8 cellular contexts compared by ENCODE assay signal in the genomic region with DNA sequence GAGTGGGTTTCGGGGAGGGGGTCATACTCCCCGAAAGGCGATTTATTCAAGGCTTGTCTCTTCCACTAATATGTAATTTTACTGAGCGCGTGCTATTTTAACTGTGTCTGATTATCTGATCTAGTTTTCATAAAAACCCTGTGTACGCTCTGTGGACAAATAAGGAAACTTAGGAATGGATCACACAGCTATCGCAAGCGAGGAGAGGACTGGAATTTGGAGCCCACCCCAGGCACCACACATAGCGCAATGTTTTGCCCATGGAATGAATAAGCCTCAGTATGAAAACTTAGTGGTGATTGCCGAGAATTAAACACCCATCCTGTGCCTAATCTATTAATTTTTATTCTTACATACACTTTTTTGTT. TPM values are rescaled to one million over a fixed set of nuclear protein-coding genes. Genes with fewer than 3 reads are reported as not detected.
DNase-seq lines count a peak whose midpoint lies in the region; ATAC-seq, FAIRE-seq and TF ChIP-seq lines count a peak whose summit lies in the region.

No MANE protein-coding gene starts in this region.

- no peak for FAIRE-seq in urothelium cell line (lab: Jason Lieb, UNC)
- FAIRE-seq in D721Med (lab: Jason Lieb, UNC), result no peak

- H3K9me3 Mint-ChIP-seq in CD14-positive monocyte, result no peaks in the 10 kb centered on the region
- H3K9me3 Mint-ChIP-seq in activated T-helper 17 cell treated with anti-CD3 and anti-CD28 coated beads, Interleukin-2, amount 50 U/mL, for 72 hours, result no peaks in the 10 kb centered on the region

- TF ChIP-seq CTCF in CD14-positive monocyte (IDR thresholded peaks at IDR 0.05) (no peak), right atrium auricular region (IDR thresholded peaks at IDR 0.05) (no peak), GM20000 (IDR thresholded peaks at IDR 0.05; ENCODE audit: extremely low read depth, missing control alignments) (no peak), D721Med (IDR thresholded peaks at IDR 0.05; ENCODE audit: insufficient read depth, missing control alignments) (no peak)

- H3K4me1 ChIP-seq in right atrium auricular region, result peaks cover 0 to 29% of the 10 kb centered on the region in 2 donors

- intact Hi-C loops in CD14-positive monocyte (cut with micrococcal nuclease), result loop anchor here in 1 of 2 donors (5.0 kb wide), 2 partner anchors 60 to 75 kb away; a partner anchor contains a TSS

- H3K4me3 ChIP-seq in right atrium auricular region, result peak overlapping the region; percentile 82 to 84
- H3K4me3 ChIP-seq in skin epidermis, result peak overlapping the region; percentile 73 to 100 (median 91)

- peaks cover 0 to 3% (median 0%) of the 10 kb centered on the region in 3 donors for H3K27me3 Mint-ChIP-seq in CD14-positive monocyte (ENCODE audit: low read depth in 3 of 3)
- no peaks in the 10 kb centered on the region for H3K27me3 Mint-ChIP-seq in activated T-helper 17 cell treated with anti-CD3 and anti-CD28 coated beads, Interleukin-2, amount 50 U/mL, for 72 hours

- peak; percentile 17 for ATAC-seq in HG02943 (IDR thresholded peaks at IDR 0.05; ENCODE audit: low read depth, unreplicated experiment)
- no peak for ATAC-seq in activated T-helper 17 cell treated with anti-CD3 and anti-CD28 coated beads, Interleukin-2, amount 50 U/mL, for 72 hours (replicated peaks)

- H3K27ac ChIP-seq in right atrium auricular region (peak overlapping the region; percentile 87 to 96), skin epidermis (peak overlapping the region; percentile 54 to 97 (median 89))

- peak overlapping the region; percentile 85 to 95 (median 93) for H3K27ac Mint-ChIP-seq in CD14-positive monocyte
- peak overlapping the region; percentile 81 for H3K27ac Mint-ChIP-seq in activated T-helper 17 cell treated with anti-CD3 and anti-CD28 coated beads, Interleukin-2, amount 50 U/mL, for 72 hours

- H3K27me3 ChIP-seq in right atrium auricular region, result no peaks in the 10 kb centered on the region

- peaks cover 36% of the 10 kb centered on the region for H3K36me3 ChIP-seq in right atrium auricular region

- DNase-seq in CD14-positive monocyte (ENCODE audit: low spot score), result no peak
- no peak for DNase-seq in right atrium auricular region (ENCODE audit: low spot score)
- no peak for DNase-seq in urothelium cell line (ENCODE audit: low spot score)
- DNase-seq in GM20000 (ENCODE audit: low spot score), result no peak
- no peak for DNase-seq in D721Med (ENCODE audit: insufficient read length, low spot score)

- H3K36me3 Mint-ChIP-seq in CD14-positive monocyte, result peaks cover 24 to 28% of the 10 kb centered on the region in 2 donors
- H3K36me3 Mint-ChIP-seq in activated T-helper 17 cell treated with anti-CD3 and anti-CD28 coated beads, Interleukin-2, amount 50 U/mL, for 72 hours (ENCODE audit: low read depth), result peaks cover 47% of the 10 kb centered on the region

- H3K4me3 Mint-ChIP-seq in CD14-positive monocyte, result peak overlapping the region; percentile 93 to 94
- peak overlapping the region; percentile 96 for H3K4me3 Mint-ChIP-seq in activated T-helper 17 cell treated with anti-CD3 and anti-CD28 coated beads, Interleukin-2, amount 50 U/mL, for 72 hours

- H3K4me1 Mint-ChIP-seq in CD14-positive monocyte, result peaks cover 46% of the 10 kb centered on the region
- peaks cover 25% of the 10 kb centered on the region for H3K4me1 Mint-ChIP-seq in activated T-helper 17 cell treated with anti-CD3 and anti-CD28 coated beads, Interleukin-2, amount 50 U/mL, for 72 hours

- no peaks in the 10 kb centered on the region for H3K9me3 ChIP-seq in right atrium auricular region

RNA-seq across cellular contexts. Expression of a gene that starts 9.8 kb away (rescaled TPM):
- polyA plus RNA-seq in CD14-positive monocyte, result under 1 TPM in 1 of 2 donors, not detected in 1; 0.23 TPM
- not detected for total RNA-seq in activated T-helper 17 cell treated with anti-CD3 and anti-CD28 coated beads, Interleukin-2, amount 50 U/mL, for 72 hours
- total RNA-seq in right atrium auricular region, result 1 to 10 TPM; 1.5 to 2.0 TPM

RNA-seq across cellular contexts. Expression of a gene that starts 29.3 kb away (rescaled TPM):
- 10 to 100 TPM; 26.7 to 28.4 TPM for polyA plus RNA-seq in CD14-positive monocyte
- total RNA-seq in activated T-helper 17 cell treated with anti-CD3 and anti-CD28 coated beads, Interleukin-2, amount 50 U/mL, for 72 hours, result 10 to 100 TPM; 58.9 to 95.8 TPM
- 10 to 100 TPM in 1 of 2 donors, 1 to 10 TPM in 1; 7.4 to 12.6 TPM for total RNA-seq in right atrium auricular region

Comparison
In these comparisons a context has a peak if more than half of its experiments do, and no peak if none do; other contexts are left out.
1. RNA of a gene that starts 29.3 kb away (total RNA-seq): 58.9 to 95.8 TPM in activated T-helper 17 cell treated with anti-CD3 and anti-CD28 coated beads, Interleukin-2, amount 50 U/mL, for 72 hours; 7.4 to 12.6 TPM in right atrium auricular region; every median in the first group is over 4 times any median in the second.